8 cellular contexts compared by ENCODE assay signal in the genomic region with DNA sequence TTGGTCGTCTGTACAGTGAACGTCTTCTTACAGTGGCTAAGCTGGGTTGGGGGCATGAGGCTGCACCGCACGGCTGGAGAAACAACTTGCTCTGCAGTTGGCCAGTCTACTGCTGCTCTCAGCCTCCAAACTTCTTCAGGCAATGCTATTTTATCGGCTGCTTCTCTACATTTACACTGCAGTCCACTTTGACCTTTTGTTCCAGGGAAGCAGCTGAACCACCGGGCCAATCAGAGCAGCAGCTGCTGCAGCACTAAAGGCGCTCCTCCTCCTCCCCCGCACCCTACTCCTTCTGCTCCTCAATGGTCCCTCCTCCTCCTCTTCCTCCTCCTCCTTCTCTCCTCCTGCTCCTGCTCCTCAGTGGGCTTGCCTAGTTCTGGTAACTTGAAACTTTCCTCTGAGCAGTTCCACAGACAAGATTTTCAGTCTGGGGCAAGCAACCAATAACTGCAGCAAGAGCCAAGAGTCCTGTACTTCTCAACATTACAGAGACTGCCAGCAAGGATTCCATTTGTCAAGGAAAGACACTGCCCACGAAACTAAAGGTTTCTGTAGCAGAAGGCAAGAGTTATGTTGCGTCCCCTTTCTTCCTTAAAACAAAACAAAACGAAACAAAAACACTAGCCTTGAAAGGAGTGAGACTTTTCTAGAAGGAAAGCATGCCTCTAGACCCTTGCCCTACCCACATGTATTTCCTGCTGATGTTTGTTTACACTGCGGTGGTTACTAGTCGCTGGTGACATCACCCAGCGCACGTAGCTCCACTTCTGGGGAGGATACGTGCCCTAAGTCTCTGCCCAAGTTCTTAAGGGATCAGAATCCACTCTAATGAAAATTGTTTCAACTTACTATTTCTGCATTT.
DNase-seq lines count a peak whose midpoint lies in the region; ATAC-seq and TF ChIP-seq lines count a peak whose summit lies in the region.

No MANE protein-coding gene starts in this region.

- no peaks in the 10 kb centered on the region for H3K36me3 Mint-ChIP-seq in endodermal cell (ENCODE audit: low read depth)

- H3K23ac ChIP-seq in mesendoderm (ENCODE audit: low read length) = no peak overlapping the region

- no peaks in the 10 kb centered on the region for H3K79me2 ChIP-seq in mesendoderm (ENCODE audit: control insufficient read depth, insufficient read depth, low read length)

- H3K36me3 ChIP-seq in endodermal cell (ENCODE audit: control insufficient read depth, insufficient read depth, low read length) = no peaks in the 10 kb centered on the region
- H3K36me3 ChIP-seq in mesendoderm (ENCODE audit: control insufficient read depth, insufficient read depth, low read length) = no peaks in the 10 kb centered on the region

- H3K27ac Mint-ChIP-seq in endodermal cell = peak overlapping the region; percentile 96

- peak; percentile 97 for ATAC-seq in GM19035 (IDR thresholded peaks at IDR 0.05; ENCODE audit: unreplicated experiment)
- peak; percentile 100 for ATAC-seq in HG03342 (IDR thresholded peaks at IDR 0.05; ENCODE audit: unreplicated experiment)

- H3K9ac ChIP-seq in endodermal cell (ENCODE audit: extremely low read depth, low read length, poor library complexity, severe bottlenecking) (peak overlapping the region; percentile 4), mesendoderm (ENCODE audit: low read length) (peak overlapping the region; percentile 48)

- H3K27me3 Mint-ChIP-seq in endodermal cell (ENCODE audit: insufficient read depth) = no peaks in the 10 kb centered on the region

- H3K4me3 ChIP-seq in endodermal cell (ENCODE audit: low read length) = peak overlapping the region; percentile 73
- H3K4me3 ChIP-seq in mesendoderm (ENCODE audit: low read length) = no peak overlapping the region

- no peak overlapping the region for H4K5ac ChIP-seq in mesendoderm (ENCODE audit: low read length)

- H3K4me1 Mint-ChIP-seq in endodermal cell = peaks cover 23% of the 10 kb centered on the region

- H3K4me1 ChIP-seq in endodermal cell (ENCODE audit: control insufficient read depth, insufficient read depth, low read length) (no peaks in the 10 kb centered on the region), mesendoderm (ENCODE audit: control insufficient read depth, low read depth, low read length) (no peaks in the 10 kb centered on the region)

- H3K4me2 ChIP-seq in mesendoderm (ENCODE audit: low read length) = peak overlapping the region; percentile 28

- TF ChIP-seq CTCF in endodermal cell (conservative IDR thresholded peaks at IDR 0.05) = no peak

- H3K18ac ChIP-seq in mesendoderm (ENCODE audit: low read length) = peak overlapping the region; percentile 5

- H3K27me3 ChIP-seq in endodermal cell (ENCODE audit: control insufficient read depth, insufficient read depth, low read length, poor library complexity, severe bottlenecking) (no peaks in the 10 kb centered on the region), mesendoderm (ENCODE audit: insufficient read depth, low read length, poor library complexity) (no peaks in the 10 kb centered on the region)

- H3K9me3 ChIP-seq in endodermal cell (ENCODE audit: control insufficient read depth, low read length) = no peaks in the 10 kb centered on the region

- H3K79me1 ChIP-seq in mesendoderm (ENCODE audit: low read length) = no peaks in the 10 kb centered on the region

- H2BK120ac ChIP-seq in mesendoderm (ENCODE audit: low read depth, low read length) = no peak overlapping the region

- H4K8ac ChIP-seq in mesendoderm (ENCODE audit: low read depth, low read length) = no peak overlapping the region

- peak overlapping the region; percentile 18 for H3K56ac ChIP-seq in mesendoderm (ENCODE audit: low read length)

- peak overlapping the region; percentile 58 for H3K4me3 Mint-ChIP-seq in endodermal cell

- DNase-seq in AML-193 (lab: John Stamatoyannopoulos, UW) (peak; percentile 76 to 87), NCI-H748 (lab: John Stamatoyannopoulos, UW; ENCODE audit: unreplicated experiment) (peak; percentile 85), endodermal cell (peak; percentile 90), mesendoderm (peak; percentile 96)
- DNase-seq in activated CD8-positive, alpha-beta memory T cell treated with anti-CD3 and anti-CD28 coated beads for 48 hours (ENCODE audit: low read depth in 2 of 3, low spot score in 2 of 3) = peak in 2 of 3 experiments; percentile 11 to 17
- peak; percentile 19 for DNase-seq in stimulated activated CD8-positive, alpha-beta memory T cell treated with anti-CD3 and anti-CD28 coated beads, Interleukin-12 subunit alpha, Interleukin-12 subunit beta, amount 100 ng/mL, for 4 hours (ENCODE audit: low read depth)

- no peak overlapping the region for H3K4ac ChIP-seq in mesendoderm (ENCODE audit: low read depth, low read length)

- H2AK5ac ChIP-seq in mesendoderm (ENCODE audit: low read length) = no peak overlapping the region

- no peak overlapping the region for H2BK15ac ChIP-seq in mesendoderm (replicated peaks; ENCODE audit: low read depth)

- H2BK5ac ChIP-seq in mesendoderm (ENCODE audit: low read length) = no peak overlapping the region

- 8 to 14% methylated on average over 10 to 16 of the region's 16 CpGs for WGBS in endodermal cell (ENCODE audit: insufficient coverage in 1 of 2, insufficient read length in 1 of 2), 2 experiments
- WGBS in mesendoderm (ENCODE audit: extremely low coverage, insufficient coverage, low lambda C conversion rate) = no CpG with 5 or more reads among the region's 16 CpGs

- no peaks in the 10 kb centered on the region for H3K9me3 Mint-ChIP-seq in endodermal cell

- H3K27ac ChIP-seq in endodermal cell (ENCODE audit: low read depth, low read length) (peak overlapping the region; percentile 80), mesendoderm (ENCODE audit: low read depth, low read length) (peak overlapping the region; percentile 32)

Comparison
In these comparisons a context has a peak if more than half of its experiments do, and no peak if none do; other contexts are left out.
1. DNase-seq: peak in every context shown above with its lines; median percentile 96 in mesendoderm; 90 in endodermal cell; 85 in NCI-H748; 82 in AML-193; 19 in stimulated activated CD8-positive, alpha-beta memory T cell treated with anti-CD3 and anti-CD28 coated beads, Interleukin-12 subunit alpha, Interleukin-12 subunit beta, amount 100 ng/mL, for 4 hours; 14 in activated CD8-positive, alpha-beta memory T cell treated with anti-CD3 and anti-CD28 coated beads for 48 hours.